13 cellular contexts compared by ENCODE assay signal in the genomic region with DNA sequence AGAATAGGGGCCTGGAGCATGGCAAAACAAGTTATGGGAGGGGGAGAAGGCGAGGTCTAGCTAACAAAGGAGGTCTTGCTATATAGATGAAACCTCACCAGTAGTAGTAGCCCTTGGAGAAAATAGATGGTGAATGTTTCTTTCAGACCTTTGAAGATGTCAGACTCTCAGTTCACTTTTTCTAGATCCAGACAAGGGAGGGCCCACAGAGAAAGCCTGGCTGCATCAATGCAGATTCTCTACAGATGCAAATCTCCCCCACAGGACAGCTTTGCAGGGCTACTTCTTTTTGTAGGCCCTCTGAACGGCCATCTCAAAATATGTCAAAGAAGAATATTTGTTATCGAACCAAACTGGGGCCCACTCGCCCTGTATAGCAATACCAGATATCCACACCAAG.
"Had no signal": no experiment of that assay in that cellular context is flagged by ENCODE, and none has a peak within 500 bp of the region (broad histone marks: within the 10 kb centered on the region; RNA-seq: fewer than 3 reads in every experiment).

No MANE protein-coding gene starts in this region.

- H3K36me3 Mint-ChIP-seq: natural killer cell treated with Interleukin-12 subunit alpha and Interleukin-12 subunit beta and Interleukin-15 and Interleukin-18, amount 100 ng/mL, for 72 hours had no signal

- H3K9me3 Mint-ChIP-seq: activated CD4-positive, alpha-beta memory T cell treated with anti-CD3 and anti-CD28 coated beads, Interleukin-2, amount 10 ng/mL, durations not matched to agents 7 days and 5 days; activated naive CD4-positive, alpha-beta T cell treated with anti-CD3 and anti-CD28 coated beads for 36 hours; natural killer cell treated with Interleukin-12 subunit alpha and Interleukin-12 subunit beta and Interleukin-15 and Interleukin-18, amount 100 ng/mL, for 72 hours; stimulated activated naive CD8-positive, alpha-beta T cell treated with anti-CD3 and anti-CD28 coated beads, Interleukin-15, Interleukin-2, amounts not matched to agents 100 ng/mL and 50 ng/mL, for 24 hours had no signal

- H3K27ac ChIP-seq: esophagus squamous epithelium, ovary, upper lobe of right lung had no signal

- H3K4me3 Mint-ChIP-seq: activated CD4-positive, alpha-beta memory T cell treated with anti-CD3 and anti-CD28 coated beads, Interleukin-2, amount 10 ng/mL, durations not matched to agents 7 days and 5 days; activated CD4-positive, alpha-beta T cell treated with anti-CD3 and anti-CD28 coated beads for 36 hours; activated naive CD4-positive, alpha-beta T cell treated with anti-CD3 and anti-CD28 coated beads for 36 hours; natural killer cell treated with Interleukin-12 subunit alpha and Interleukin-12 subunit beta and Interleukin-15 and Interleukin-18, amount 100 ng/mL, for 72 hours; stimulated activated naive CD8-positive, alpha-beta T cell treated with anti-CD3 and anti-CD28 coated beads, Interleukin-15, Interleukin-2, amounts not matched to agents 100 ng/mL and 50 ng/mL, for 24 hours had no signal

- H3K9me3 ChIP-seq: esophagus squamous epithelium, ovary, upper lobe of right lung had no signal

- H3K27me3 ChIP-seq: esophagus squamous epithelium, ovary, upper lobe of right lung had no signal

- H3K4me1 Mint-ChIP-seq: activated CD4-positive, alpha-beta memory T cell treated with anti-CD3 and anti-CD28 coated beads, Interleukin-2, amount 10 ng/mL, durations not matched to agents 7 days and 5 days; activated CD4-positive, alpha-beta T cell treated with anti-CD3 and anti-CD28 coated beads for 36 hours had no signal

- DNase-seq: activated CD4-positive, alpha-beta memory T cell treated with anti-CD3 and anti-CD28 coated beads, Interleukin-2, amount 10 ng/mL, durations not matched to agents 7 days and 5 days; activated CD4-positive, alpha-beta T cell treated with anti-CD3 and anti-CD28 coated beads for 36 hours; activated CD8-positive, alpha-beta memory T cell treated with anti-CD3 and anti-CD28 coated beads, Interleukin-2, amount 50 U/mL, for 48 hours; activated naive CD4-positive, alpha-beta T cell treated with anti-CD3 and anti-CD28 coated beads for 36 hours; esophagus squamous epithelium; foreskin fibroblast; mammary epithelial cell; ovary; stimulated activated CD4-positive, alpha-beta T cell treated with anti-CD3 and anti-CD28 coated beads, Interleukin-2, amount 100 ng/mL, for 48 hours; T-helper 9 cell; upper lobe of right lung had no signal

- H3K4me1 ChIP-seq: esophagus squamous epithelium, upper lobe of right lung had no signal

- H3K27me3 Mint-ChIP-seq: activated CD4-positive, alpha-beta memory T cell treated with anti-CD3 and anti-CD28 coated beads, Interleukin-2, amount 10 ng/mL, durations not matched to agents 7 days and 5 days; natural killer cell treated with Interleukin-12 subunit alpha and Interleukin-12 subunit beta and Interleukin-15 and Interleukin-18, amount 100 ng/mL, for 72 hours; stimulated activated naive CD8-positive, alpha-beta T cell treated with anti-CD3 and anti-CD28 coated beads, Interleukin-15, Interleukin-2, amounts not matched to agents 100 ng/mL and 50 ng/mL, for 24 hours had no signal

- H3K27ac Mint-ChIP-seq: activated CD4-positive, alpha-beta memory T cell treated with anti-CD3 and anti-CD28 coated beads, Interleukin-2, amount 10 ng/mL, durations not matched to agents 7 days and 5 days; activated CD4-positive, alpha-beta T cell treated with anti-CD3 and anti-CD28 coated beads for 36 hours; activated naive CD4-positive, alpha-beta T cell treated with anti-CD3 and anti-CD28 coated beads for 36 hours; natural killer cell treated with Interleukin-12 subunit alpha and Interleukin-12 subunit beta and Interleukin-15 and Interleukin-18, amount 100 ng/mL, for 72 hours; stimulated activated naive CD8-positive, alpha-beta T cell treated with anti-CD3 and anti-CD28 coated beads, Interleukin-15, Interleukin-2, amounts not matched to agents 100 ng/mL and 50 ng/mL, for 24 hours had no signal

- ATAC-seq: activated CD4-positive, alpha-beta T cell treated with anti-CD3 and anti-CD28 coated beads for 36 hours; natural killer cell treated with Interleukin-12 subunit alpha and Interleukin-12 subunit beta and Interleukin-15 and Interleukin-18, amount 100 ng/mL, for 72 hours; upper lobe of right lung had no signal

- H3K36me3 ChIP-seq: esophagus squamous epithelium, ovary, upper lobe of right lung had no signal

- H3K4me3 ChIP-seq: esophagus squamous epithelium, ovary, upper lobe of right lung had no signal
